11 cellular contexts compared by ENCODE assay signal in the genomic region with DNA sequence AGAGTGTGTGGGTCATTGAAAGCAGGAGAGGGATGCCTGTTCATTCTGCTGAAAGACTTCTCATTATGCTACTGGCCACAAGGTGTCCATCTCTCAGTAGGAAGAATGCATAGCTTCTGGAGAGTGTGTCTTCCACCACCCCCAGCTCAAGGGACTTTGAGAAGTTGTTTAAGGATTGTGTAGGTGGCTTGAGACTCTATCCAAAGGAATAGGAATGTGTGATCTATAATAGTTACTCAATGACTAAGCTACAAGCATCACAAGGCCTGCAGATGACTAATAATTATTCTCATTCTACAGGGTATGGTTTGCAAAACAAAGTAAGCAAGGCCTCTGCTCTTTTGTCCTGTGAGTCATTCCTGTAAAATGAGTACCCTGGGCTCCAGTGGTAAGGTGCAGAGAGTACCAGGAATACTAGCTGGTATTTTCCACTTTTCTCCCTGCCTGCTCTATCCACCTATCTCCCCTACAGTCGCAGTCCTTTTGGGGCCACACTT.
DNase-seq lines count a peak whose midpoint lies in the region; ATAC-seq and TF ChIP-seq lines count a peak whose summit lies in the region.
"Had no signal": no experiment of that assay in that cellular context is flagged by ENCODE, and none has a peak within 500 bp of the region (broad histone marks: within the 10 kb centered on the region; RNA-seq: fewer than 3 reads in every experiment).

No MANE protein-coding gene starts in this region.

- intact Hi-C loops in esophagus muscularis mucosa (cut with DNase I) = no loop called here
- intact Hi-C loops in activated naive CD4-positive, alpha-beta T cell treated with anti-CD3 and anti-CD28 coated beads for 36 hours (cut with micrococcal nuclease) = no loop called here

- H3K27ac ChIP-seq in esophagus muscularis mucosa (replicated peaks in 1 of 4) = no peak overlapping the region

- H3K4me1 ChIP-seq in esophagus muscularis mucosa = no peaks in the 10 kb centered on the region

- no peaks in the 10 kb centered on the region for H3K9me3 ChIP-seq in esophagus muscularis mucosa

- no peak for DNase-seq in GM06990 (ENCODE audit: extremely low read depth, insufficient read length)
- DNase-seq in RKO (ENCODE audit: low spot score) = peak; percentile 76
- peak; percentile 80 for DNase-seq in esophagus muscularis mucosa (ENCODE audit: extremely low spot score)
- peak; percentile 8 for DNase-seq in pons (ENCODE audit: low spot score)
- no peak for DNase-seq in activated naive CD4-positive, alpha-beta T cell treated with anti-CD3 and anti-CD28 coated beads for 36 hours
- no peak for DNase-seq in NCI-H748 treated with DMSO at 0.1 percent for 48 hours (lab: John Stamatoyannopoulos, UW)
- DNase-seq in T-helper 2 cell = no peak
- DNase-seq: natural killer cell, Right ventricle myocardium superior, substantia nigra had no signal

- no peak for ATAC-seq in GM21825 (IDR thresholded peaks at IDR 0.05; ENCODE audit: unreplicated experiment)
- ATAC-seq: natural killer cell had no signal

- CTCF ChIA-PET in activated naive CD4-positive, alpha-beta T cell treated with anti-CD3 and anti-CD28 coated beads for 36 hours (lab: Charles Lee) = interaction anchor here (1.0 to 1.1 kb wide), 2 partner anchors 252 to 253 kb away, joined by 3 read pairs; no protein-coding TSS in a partner anchor

- H3K4me3 Mint-ChIP-seq in activated naive CD4-positive, alpha-beta T cell treated with anti-CD3 and anti-CD28 coated beads for 36 hours = no peak overlapping the region
- H3K4me3 Mint-ChIP-seq: natural killer cell had no signal

- H3K4me1 Mint-ChIP-seq in activated naive CD4-positive, alpha-beta T cell treated with anti-CD3 and anti-CD28 coated beads for 36 hours (ENCODE audit: low read depth) = no peaks in the 10 kb centered on the region
- H3K4me1 Mint-ChIP-seq: natural killer cell had no signal

- no peak for TF ChIP-seq EP300 in esophagus muscularis mucosa (IDR thresholded peaks at IDR 0.05)

- no peak overlapping the region for H3K27ac Mint-ChIP-seq in activated naive CD4-positive, alpha-beta T cell treated with anti-CD3 and anti-CD28 coated beads for 36 hours
- H3K27ac Mint-ChIP-seq: natural killer cell had no signal

- TF ChIP-seq CTCF in GM06990 (IDR thresholded peaks at IDR 0.05; ENCODE audit: insufficient read depth, low read length, poor library complexity, severe bottlenecking) (peak; percentile 8), esophagus muscularis mucosa (IDR thresholded peaks at IDR 0.05) (no peak)

- TF ChIP-seq POLR2A in esophagus muscularis mucosa (IDR thresholded peaks at IDR 0.05; ENCODE audit: low read depth) = no peak

- H3K4me3 ChIP-seq in GM06990 (replicated peaks; ENCODE audit: low read depth, low read length) (no peak overlapping the region), esophagus muscularis mucosa (no peak overlapping the region)

- 86% methylated on average over 1 of the region's 1 CpG for WGBS in esophagus muscularis mucosa

- H3K27me3 ChIP-seq in GM06990 (replicated peaks; ENCODE audit: control insufficient read depth, insufficient read depth, low read length) (no peaks in the 10 kb centered on the region), esophagus muscularis mucosa (no peaks in the 10 kb centered on the region)

- H3K36me3 ChIP-seq in GM06990 (ENCODE audit: control insufficient read depth, insufficient read depth, low read length) = no peaks in the 10 kb centered on the region
- H3K36me3 ChIP-seq in esophagus muscularis mucosa = no peaks in the 10 kb centered on the region

- peaks cover 8% of the 10 kb centered on the region for H3K27me3 Mint-ChIP-seq in activated naive CD4-positive, alpha-beta T cell treated with anti-CD3 and anti-CD28 coated beads for 36 hours (ENCODE audit: low read depth)

- no peaks in the 10 kb centered on the region for H3K9me3 Mint-ChIP-seq in activated naive CD4-positive, alpha-beta T cell treated with anti-CD3 and anti-CD28 coated beads for 36 hours
- H3K9me3 Mint-ChIP-seq: natural killer cell had no signal

- H3K36me3 Mint-ChIP-seq in activated naive CD4-positive, alpha-beta T cell treated with anti-CD3 and anti-CD28 coated beads for 36 hours (ENCODE audit: low read depth) = no peaks in the 10 kb centered on the region
- H3K36me3 Mint-ChIP-seq: natural killer cell had no signal

Comparison
In these comparisons a context has a peak if more than half of its experiments do, and no peak if none do; other contexts are left out.
1. DNase-seq: peak in RKO (single experiment), esophagus muscularis mucosa (single experiment) and pons (single experiment); none in GM06990 (single experiment), activated naive CD4-positive, alpha-beta T cell treated with anti-CD3 and anti-CD28 coated beads for 36 hours (single experiment), NCI-H748 treated with DMSO at 0.1 percent for 48 hours (single experiment) and T-helper 2 cell (0 of 5).